27 cellular contexts compared by ENCODE assay signal in genomic region chr5:65577141-65577540, GRCh38. TPM values are rescaled to one million over a fixed set of nuclear protein-coding genes. Genes with fewer than 3 reads are reported as not detected.
A peak's percentile ranks its signal among the peaks of the same experiment; 100 is the strongest.
DNase-seq lines count a peak whose midpoint lies in the region; ATAC-seq and TF ChIP-seq lines count a peak whose summit lies in the region.
"Had no signal": no experiment of that assay in that cellular context is flagged by ENCODE, and none has a peak within 500 bp of the region (broad histone marks: within the 10 kb centered on the region; RNA-seq: fewer than 3 reads in every experiment).

No MANE protein-coding gene starts in this region.

- H3K4me3 ChIP-seq in astrocyte of the spinal cord (ENCODE audit: low read depth, low read length) (no peak overlapping the region), gastroesophageal sphincter (no peak overlapping the region)
- H3K4me3 ChIP-seq: ascending aorta, dorsolateral prefrontal cortex, HAP-1, lower lobe of right lung, transverse colon had no signal

- peaks cover 0 to 4% (median 0%) of the 10 kb centered on the region in 3 donors for H3K4me1 ChIP-seq in gastroesophageal sphincter
- H3K4me1 ChIP-seq: ascending aorta, HAP-1, lower lobe of right lung, transverse colon had no signal

- in situ Hi-C loops in astrocyte of the spinal cord (cut with HindIII; ENCODE audit: low sequenced_read_pairs): no loop called here

- no peaks in the 10 kb centered on the region for H3K27me3 ChIP-seq in gastroesophageal sphincter
- H3K27me3 ChIP-seq: ascending aorta, dorsolateral prefrontal cortex, transverse colon had no signal

- H3K27ac Mint-ChIP-seq in activated CD8-positive, alpha-beta T cell treated with anti-CD3 and anti-CD28 coated beads for 36 hours: peak overlapping the region; percentile 14
- H3K27ac Mint-ChIP-seq in activated CD8-positive, alpha-beta T cell treated with anti-CD3 and anti-CD28 coated beads, Interleukin-2, amount 10 ng/mL, durations not matched to agents 7 days and 5 days: no peak overlapping the region
- H3K27ac Mint-ChIP-seq in osteocyte (ENCODE audit: unreplicated experiment): peak overlapping the region; percentile 45
- H3K27ac Mint-ChIP-seq: activated naive CD4-positive, alpha-beta T cell treated with anti-CD3 and anti-CD28 coated beads, Interleukin-2, amount 10 ng/mL, durations not matched to agents 7 days and 5 days; nephron had no signal

- no peak for DNase-seq in activated CD8-positive, alpha-beta T cell treated with anti-CD3 and anti-CD28 coated beads for 36 hours
- no peak for DNase-seq in activated CD8-positive, alpha-beta T cell treated with anti-CD3 and anti-CD28 coated beads, Interleukin-2, amount 10 ng/mL, durations not matched to agents 7 days and 5 days
- peak; percentile 2 for DNase-seq in MV-4-11 (lab: John Stamatoyannopoulos, UW)
- DNase-seq in astrocyte of the spinal cord (ENCODE audit: low read depth, low spot score): peak; percentile 63
- no peak for DNase-seq in osteocyte (ENCODE audit: extremely low spot score, unreplicated experiment)
- no peak for DNase-seq in SW 1271 (lab: John Stamatoyannopoulos, UW)
- DNase-seq: activated CD4-positive, CD25-positive, alpha-beta regulatory T cell; activated CD8-positive, alpha-beta memory T cell treated with anti-CD3 and anti-CD28 coated beads for 24 hours; activated naive CD4-positive, alpha-beta T cell treated with anti-CD3 and anti-CD28 coated beads, Interleukin-2, amount 10 ng/mL, durations not matched to agents 7 days and 5 days; DMS79; dorsolateral prefrontal cortex; GF-D8; head of caudate nucleus; kidney glomerular epithelial cell; lower lobe of right lung; NCI-H2029 treated with DMSO at 0.1 percent for 48 hours; NCI-H2227 treated with DMSO at 0.1 percent for 48 hours; NCI-H774; RPMI8226; T-helper 1 cell; transverse colon had no signal

- POLR2A ChIA-PET in activated CD8-positive, alpha-beta T cell treated with anti-CD3 and anti-CD28 coated beads for 36 hours (lab: Charles Lee): interaction anchor here (1.1 kb wide), 1 partner anchor 14 kb away, joined by 3 read pairs; the partner anchor contains the start of genes CENPK and PPWD1
- POLR2A ChIA-PET in activated CD8-positive, alpha-beta T cell treated with anti-CD3 and anti-CD28 coated beads, Interleukin-2, amount 10 ng/mL, durations not matched to agents 7 days and 5 days (lab: Charles Lee): interaction anchor here (0.9 to 1.2 kb wide), 3 partner anchors 11 to 14 kb away, joined by 3 to 4 read pairs (median 3); partner anchors contain the start of genes CENPK and PPWD1

- peaks cover 42% of the 10 kb centered on the region for H3K36me3 Mint-ChIP-seq in activated CD8-positive, alpha-beta T cell treated with anti-CD3 and anti-CD28 coated beads for 36 hours (ENCODE audit: low read depth)
- peaks cover 52% of the 10 kb centered on the region for H3K36me3 Mint-ChIP-seq in activated CD8-positive, alpha-beta T cell treated with anti-CD3 and anti-CD28 coated beads, Interleukin-2, amount 10 ng/mL, durations not matched to agents 7 days and 5 days (ENCODE audit: low read depth)
- peaks cover 40% of the 10 kb centered on the region for H3K36me3 Mint-ChIP-seq in osteocyte (ENCODE audit: unreplicated experiment)

- H3K36me3 ChIP-seq in gastroesophageal sphincter: peaks cover 0 to 74% of the 10 kb centered on the region in 2 donors

- H3K27ac ChIP-seq in gastroesophageal sphincter: no peak overlapping the region
- H3K27ac ChIP-seq: ascending aorta, dorsolateral prefrontal cortex, lower lobe of right lung, transverse colon had no signal

- H3K4me1 Mint-ChIP-seq in activated CD8-positive, alpha-beta T cell treated with anti-CD3 and anti-CD28 coated beads for 36 hours (ENCODE audit: low read depth): peaks cover 25% of the 10 kb centered on the region
- H3K4me1 Mint-ChIP-seq in activated CD8-positive, alpha-beta T cell treated with anti-CD3 and anti-CD28 coated beads, Interleukin-2, amount 10 ng/mL, durations not matched to agents 7 days and 5 days (ENCODE audit: low read depth): peaks cover 11% of the 10 kb centered on the region
- peaks cover 10% of the 10 kb centered on the region for H3K4me1 Mint-ChIP-seq in osteocyte (ENCODE audit: unreplicated experiment)
- H3K4me1 Mint-ChIP-seq: nephron had no signal

- intact Hi-C loops in activated CD8-positive, alpha-beta T cell treated with anti-CD3 and anti-CD28 coated beads for 36 hours (cut with micrococcal nuclease): no loop called here

- TF ChIP-seq EP300 in gastroesophageal sphincter (IDR thresholded peaks at IDR 0.05): no peak

- no peak for TF ChIP-seq POLR2A in gastroesophageal sphincter (IDR thresholded peaks at IDR 0.05)

- no peak for ATAC-seq in activated CD8-positive, alpha-beta T cell treated with anti-CD3 and anti-CD28 coated beads for 36 hours
- ATAC-seq in activated CD8-positive, alpha-beta T cell treated with anti-CD3 and anti-CD28 coated beads, Interleukin-2, amount 10 ng/mL, durations not matched to agents 7 days and 5 days: no peak
- no peak for ATAC-seq in HG03354 (IDR thresholded peaks at IDR 0.05; ENCODE audit: poor library complexity, severe bottlenecking, unreplicated experiment)
- no peak for ATAC-seq in gastroesophageal sphincter
- ATAC-seq: lower lobe of right lung had no signal

- no peak for TF ChIP-seq CTCF in activated CD8-positive, alpha-beta T cell treated with anti-CD3 and anti-CD28 coated beads for 36 hours (IDR thresholded peaks at IDR 0.05)
- TF ChIP-seq CTCF in astrocyte of the spinal cord (IDR thresholded peaks at IDR 0.05; ENCODE audit: low read depth, low read length): no peak
- TF ChIP-seq CTCF in osteocyte (IDR thresholded peaks at IDR 0.05): no peak
- no peak for TF ChIP-seq CTCF in gastroesophageal sphincter (IDR thresholded peaks at IDR 0.05)

- no peaks in the 10 kb centered on the region for H3K9me3 ChIP-seq in gastroesophageal sphincter
- H3K9me3 ChIP-seq: ascending aorta, HAP-1, lower lobe of right lung, transverse colon had no signal

- no peak overlapping the region for H3K4me3 Mint-ChIP-seq in activated CD8-positive, alpha-beta T cell treated with anti-CD3 and anti-CD28 coated beads for 36 hours
- no peak overlapping the region for H3K4me3 Mint-ChIP-seq in activated CD8-positive, alpha-beta T cell treated with anti-CD3 and anti-CD28 coated beads, Interleukin-2, amount 10 ng/mL, durations not matched to agents 7 days and 5 days
- no peak overlapping the region for H3K4me3 Mint-ChIP-seq in osteocyte (ENCODE audit: unreplicated experiment)
- H3K4me3 Mint-ChIP-seq: activated naive CD4-positive, alpha-beta T cell treated with anti-CD3 and anti-CD28 coated beads, Interleukin-2, amount 10 ng/mL, durations not matched to agents 7 days and 5 days; central memory CD8-positive, alpha-beta T cell; nephron had no signal

- no peaks in the 10 kb centered on the region for H3K9me3 Mint-ChIP-seq in activated CD8-positive, alpha-beta T cell treated with anti-CD3 and anti-CD28 coated beads for 36 hours
- no peaks in the 10 kb centered on the region for H3K9me3 Mint-ChIP-seq in activated CD8-positive, alpha-beta T cell treated with anti-CD3 and anti-CD28 coated beads, Interleukin-2, amount 10 ng/mL, durations not matched to agents 7 days and 5 days (ENCODE audit: insufficient read depth)
- H3K9me3 Mint-ChIP-seq in osteocyte (ENCODE audit: unreplicated experiment): no peaks in the 10 kb centered on the region
- H3K9me3 Mint-ChIP-seq: activated naive CD4-positive, alpha-beta T cell treated with anti-CD3 and anti-CD28 coated beads, Interleukin-2, amount 10 ng/mL, durations not matched to agents 7 days and 5 days; central memory CD8-positive, alpha-beta T cell; nephron had no signal

- no peaks in the 10 kb centered on the region for H3K27me3 Mint-ChIP-seq in activated CD8-positive, alpha-beta T cell treated with anti-CD3 and anti-CD28 coated beads for 36 hours
- H3K27me3 Mint-ChIP-seq in activated CD8-positive, alpha-beta T cell treated with anti-CD3 and anti-CD28 coated beads, Interleukin-2, amount 10 ng/mL, durations not matched to agents 7 days and 5 days (ENCODE audit: low read depth): no peaks in the 10 kb centered on the region
- no peaks in the 10 kb centered on the region for H3K27me3 Mint-ChIP-seq in osteocyte (ENCODE audit: unreplicated experiment)
- H3K27me3 Mint-ChIP-seq: activated naive CD4-positive, alpha-beta T cell treated with anti-CD3 and anti-CD28 coated beads, Interleukin-2, amount 10 ng/mL, durations not matched to agents 7 days and 5 days; central memory CD8-positive, alpha-beta T cell had no signal

- CTCF ChIA-PET in activated CD8-positive, alpha-beta T cell treated with anti-CD3 and anti-CD28 coated beads for 36 hours (lab: Charles Lee): no interaction called here
- CTCF ChIA-PET in activated CD8-positive, alpha-beta T cell treated with anti-CD3 and anti-CD28 coated beads, Interleukin-2, amount 10 ng/mL, durations not matched to agents 7 days and 5 days (lab: Charles Lee): no interaction called here

RNA-seq across cellular contexts. Expression of gene PPWD1, which starts 14.0 kb away (rescaled TPM):
- total RNA-seq in activated CD8-positive, alpha-beta T cell treated with anti-CD3 and anti-CD28 coated beads for 36 hours: 10 to 100 TPM; 33.8 to 37.8 TPM
- total RNA-seq in activated CD8-positive, alpha-beta T cell treated with anti-CD3 and anti-CD28 coated beads, Interleukin-2, amount 10 ng/mL, durations not matched to agents 7 days and 5 days: 10 to 100 TPM; 46.5 to 47.7 TPM
- 28.6 and 33.2 TPM in 2 replicates for total RNA-seq in osteocyte
- total RNA-seq in gastroesophageal sphincter: 10 to 100 TPM; 22.3 to 85.9 (median 46.1) TPM

RNA-seq across cellular contexts. Expression of gene CENPK, which starts 14.2 kb away (rescaled TPM):
- 10 to 100 TPM; 70.9 to 79.2 TPM for total RNA-seq in activated CD8-positive, alpha-beta T cell treated with anti-CD3 and anti-CD28 coated beads for 36 hours
- total RNA-seq in activated CD8-positive, alpha-beta T cell treated with anti-CD3 and anti-CD28 coated beads, Interleukin-2, amount 10 ng/mL, durations not matched to agents 7 days and 5 days: 100 to 1,000 TPM in 1 of 2 experiments, 10 to 100 TPM in 1; 97.8 to 110 TPM
- total RNA-seq in osteocyte: 11.3 TPM in 2 replicates
- total RNA-seq in gastroesophageal sphincter: under 1 TPM in 2 of 4 donors, not detected in 2; 0.45 to 0.81 TPM

RNA-seq across cellular contexts. Expression of gene TRIM23, which starts 47.0 kb away (rescaled TPM):
- total RNA-seq in activated CD8-positive, alpha-beta T cell treated with anti-CD3 and anti-CD28 coated beads for 36 hours: 1 to 10 TPM; 6.8 to 7.0 TPM
- total RNA-seq in activated CD8-positive, alpha-beta T cell treated with anti-CD3 and anti-CD28 coated beads, Interleukin-2, amount 10 ng/mL, durations not matched to agents 7 days and 5 days: 1 to 10 TPM; 7.0 to 8.9 TPM
- total RNA-seq in osteocyte (20.9 and 21.5 TPM in 2 replicates), gastroesophageal sphincter (10 to 100 TPM; 17.0 to 35.2 (median 20.3) TPM)

RNA-seq across cellular contexts. Expression of gene SHLD3, which starts 47.7 kb away (rescaled TPM):
- 1 to 10 TPM; 4.1 to 5.2 TPM for total RNA-seq in activated CD8-positive, alpha-beta T cell treated with anti-CD3 and anti-CD28 coated beads for 36 hours
- total RNA-seq in activated CD8-positive, alpha-beta T cell treated with anti-CD3 and anti-CD28 coated beads, Interleukin-2, amount 10 ng/mL, durations not matched to agents 7 days and 5 days: 1 to 10 TPM; 5.1 to 5.3 TPM
- total RNA-seq in osteocyte (2.4 and 3.8 TPM in 2 replicates), gastroesophageal sphincter (1 to 10 TPM; 1.1 to 4.8 (median 3.8) TPM)
- total RNA-seq: ascending aorta had no signal

RNA-seq across cellular contexts. Expression of gene TRAPPC13, which starts 47.7 kb away (rescaled TPM):
- 10 to 100 TPM; 18.0 to 22.1 TPM for total RNA-seq in activated CD8-positive, alpha-beta T cell treated with anti-CD3 and anti-CD28 coated beads for 36 hours
- total RNA-seq in activated CD8-positive, alpha-beta T cell treated with anti-CD3 and anti-CD28 coated beads, Interleukin-2, amount 10 ng/mL, durations not matched to agents 7 days and 5 days: 10 to 100 TPM; 21.9 to 22.2 TPM
- total RNA-seq in osteocyte (17.9 and 20.9 TPM in 2 replicates), gastroesophageal sphincter (10 to 100 TPM; 17.7 to 31.9 (median 24.3) TPM)

Comparison
In these comparisons a context has a peak if more than half of its experiments do, and no peak if none do; other contexts are left out.
1. DNase-seq: peak in MV-4-11 (single experiment) and astrocyte of the spinal cord (single experiment); none in activated CD8-positive, alpha-beta T cell treated with anti-CD3 and anti-CD28 coated beads for 36 hours (single experiment), activated CD8-positive, alpha-beta T cell treated with anti-CD3 and anti-CD28 coated beads, Interleukin-2, amount 10 ng/mL, durations not matched to agents 7 days and 5 days (single experiment), osteocyte (single experiment) and SW 1271 (0 of 2).